ENCODE assay signal across 35 cellular contexts in genomic region chr13:42722883-42723539, GRCh38. TPM values are rescaled to one million over a fixed set of nuclear protein-coding genes. Genes with fewer than 3 reads are reported as not detected.
"Had no signal": no experiment of that assay in that cellular context is flagged by ENCODE, and none has a peak within 500 bp of the region (broad histone marks: within the 10 kb centered on the region; RNA-seq: fewer than 3 reads in every experiment).

No MANE protein-coding gene starts in this region.

- H3K9me3 ChIP-seq: colonic mucosa, esophagus squamous epithelium, gastrocnemius medialis had no signal

- H3K27ac Mint-ChIP-seq: dendritic cell treated with granulocyte-macrophage colony-stimulating factor and Interleukin-4, amounts not matched to agents 40 ng/mL and 50 ng/mL, for 4 days; effector memory CD8-positive, alpha-beta T cell; endodermal cell; mesothelial cell of epicardium; naive B cell had no signal

- H3K4me1 ChIP-seq: colonic mucosa, esophagus squamous epithelium, gastrocnemius medialis, left lung, lower lobe of right lung had no signal

- H3K36me3 ChIP-seq: colonic mucosa, esophagus squamous epithelium, gastrocnemius medialis, heart right ventricle, left lung, lower lobe of right lung had no signal

- H3K27me3 Mint-ChIP-seq: dendritic cell treated with granulocyte-macrophage colony-stimulating factor and Interleukin-4, amounts not matched to agents 40 ng/mL and 50 ng/mL, for 4 days had no signal

- H3K4me3 ChIP-seq: colonic mucosa, esophagus squamous epithelium, gastrocnemius medialis, heart right ventricle, left lung, lower lobe of right lung, mucosa of descending colon had no signal

- H3K4me3 Mint-ChIP-seq: dendritic cell treated with granulocyte-macrophage colony-stimulating factor and Interleukin-4, amounts not matched to agents 40 ng/mL and 50 ng/mL, for 4 days; effector memory CD8-positive, alpha-beta T cell; endodermal cell; mesothelial cell of epicardium; naive B cell had no signal

- DNase-seq: colonic mucosa; cortex of kidney; effector CD8-positive, alpha-beta T cell; effector memory CD8-positive, alpha-beta T cell; endodermal cell; erythroblast; esophagus squamous epithelium; foreskin fibroblast; foreskin melanocyte; gastrocnemius medialis; glutamatergic neuron; head of caudate nucleus; heart right ventricle; hippocampal formation; left cardiac atrium; left lung; left ventricle myocardium superior; lower lobe of right lung; mesenchymal stem cell; mucosa of descending colon; naive B cell had no signal

- H3K4me1 Mint-ChIP-seq: endodermal cell, naive B cell had no signal

- FAIRE-seq: endometrium, islet of Langerhans, keratinocyte had no signal

- H3K36me3 Mint-ChIP-seq: mesothelial cell of epicardium, naive B cell had no signal

- ATAC-seq: effector memory CD8-positive, alpha-beta T cell; esophagus mucosa; gastrocnemius medialis; heart right ventricle; left cardiac atrium; left lung; left ventricle myocardium superior; lower lobe of right lung; mucosa of descending colon had no signal

- H3K27me3 ChIP-seq: colonic mucosa, esophagus squamous epithelium, gastrocnemius medialis, heart right ventricle, left lung had no signal

- H3K27ac ChIP-seq: colonic mucosa, epithelial cell of prostate, esophagus squamous epithelium, gastrocnemius medialis, heart right ventricle, left lung, lower lobe of right lung had no signal

RNA-seq across cellular contexts. Expression of gene FAM216B, which starts 58.4 kb away (rescaled TPM):
- total RNA-seq: dermis microvascular lymphatic vessel endothelial cell, endodermal cell, esophagus mucosa, esophagus squamous epithelium, gastrocnemius medialis, glomerular endothelial cell, kidney epithelial cell, lower leg skin, lung microvascular endothelial cell, mesenteric fat pad, mesothelial cell of epicardium, myocyte had no signal
- polyA plus RNA-seq: keratinocyte had no signal
